ENCODE assay signal across 1 cellular context in the genomic region with DNA sequence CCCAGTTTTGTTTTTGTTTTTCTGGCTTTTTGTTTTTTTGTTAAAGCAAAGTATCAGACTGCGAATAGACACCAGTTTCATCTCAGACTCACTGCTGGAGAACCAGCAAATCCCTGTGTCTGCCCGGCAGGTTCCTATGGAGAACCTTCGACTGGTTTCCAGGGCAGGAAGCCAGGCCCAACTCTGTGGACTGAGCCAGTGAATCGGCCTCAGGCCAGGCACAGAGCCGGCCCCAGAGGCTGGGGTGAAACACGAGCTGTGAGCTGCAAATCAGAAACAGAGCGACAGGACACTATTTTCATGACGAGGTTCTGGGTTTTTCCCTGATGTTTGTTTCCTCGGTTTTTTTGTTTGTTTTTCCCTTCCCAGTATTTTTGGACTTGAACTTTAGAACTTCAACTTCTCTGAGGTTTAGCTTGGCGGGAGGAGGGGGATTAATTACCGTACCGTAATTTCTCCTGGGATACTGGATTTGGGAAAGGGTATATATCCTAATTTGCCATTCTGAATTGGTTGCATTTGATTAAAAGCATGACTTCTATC.
A peak's percentile ranks its signal among the peaks of the same experiment; 100 is the strongest.
TF ChIP-seq lines count a peak whose summit lies in the region.

No MANE protein-coding gene starts in this region.

TF ChIP-seq in K562, 482 proteins besides CTCF, POLR2A, EP300 and RAD21 (continued from another document and continues in another):
- no peak for TF ChIP-seq REST (CRISPR knock-in tag; IDR thresholded peaks at IDR 0.05; ENCODE audit: low read depth)
- TF ChIP-seq ZNF75A (CRISPR knock-in tag; IDR thresholded peaks at IDR 0.05), result no peak
- TF ChIP-seq TRIM24 (IDR thresholded peaks at IDR 0.05), result no peak
- TF ChIP-seq TGIF2 (CRISPR knock-in tag; IDR thresholded peaks at IDR 0.05), result no peak
- TF ChIP-seq NBN (IDR thresholded peaks at IDR 0.05; ENCODE audit: low read depth), result no peak; the same call in 1 of the 2 replicates
- TF ChIP-seq, protein P1, sequence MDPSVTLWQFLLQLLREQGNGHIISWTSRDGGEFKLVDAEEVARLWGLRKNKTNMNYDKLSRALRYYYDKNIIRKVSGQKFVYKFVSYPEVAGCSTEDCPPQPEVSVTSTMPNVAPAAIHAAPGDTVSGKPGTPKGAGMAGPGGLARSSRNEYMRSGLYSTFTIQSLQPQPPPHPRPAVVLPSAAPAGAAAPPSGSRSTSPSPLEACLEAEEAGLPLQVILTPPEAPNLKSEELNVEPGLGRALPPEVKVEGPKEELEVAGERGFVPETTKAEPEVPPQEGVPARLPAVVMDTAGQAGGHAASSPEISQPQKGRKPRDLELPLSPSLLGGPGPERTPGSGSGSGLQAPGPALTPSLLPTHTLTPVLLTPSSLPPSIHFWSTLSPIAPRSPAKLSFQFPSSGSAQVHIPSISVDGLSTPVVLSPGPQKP (CRISPR knock-in tag; IDR thresholded peaks at IDR 0.05), result no peak
- no peak for TF ChIP-seq SMARCE1 (IDR thresholded peaks at IDR 0.05)
- TF ChIP-seq CEBPZ (IDR thresholded peaks at IDR 0.05; ENCODE audit: borderline replicate concordance, low read depth, low read length), result no peak
- TF ChIP-seq, protein P2, sequence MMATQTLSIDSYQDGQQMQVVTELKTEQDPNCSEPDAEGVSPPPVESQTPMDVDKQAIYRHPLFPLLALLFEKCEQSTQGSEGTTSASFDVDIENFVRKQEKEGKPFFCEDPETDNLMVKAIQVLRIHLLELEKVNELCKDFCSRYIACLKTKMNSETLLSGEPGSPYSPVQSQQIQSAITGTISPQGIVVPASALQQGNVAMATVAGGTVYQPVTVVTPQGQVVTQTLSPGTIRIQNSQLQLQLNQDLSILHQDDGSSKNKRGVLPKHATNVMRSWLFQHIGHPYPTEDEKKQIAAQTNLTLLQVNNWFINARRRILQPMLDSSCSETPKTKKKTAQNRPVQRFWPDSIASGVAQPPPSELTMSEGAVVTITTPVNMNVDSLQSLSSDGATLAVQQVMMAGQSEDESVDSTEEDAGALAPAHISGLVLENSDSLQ (IDR thresholded peaks at IDR 0.05), result no peak
- no peak for TF ChIP-seq COPS2 (conservative IDR thresholded peaks at IDR 0.05)
- TF ChIP-seq, protein P3, sequence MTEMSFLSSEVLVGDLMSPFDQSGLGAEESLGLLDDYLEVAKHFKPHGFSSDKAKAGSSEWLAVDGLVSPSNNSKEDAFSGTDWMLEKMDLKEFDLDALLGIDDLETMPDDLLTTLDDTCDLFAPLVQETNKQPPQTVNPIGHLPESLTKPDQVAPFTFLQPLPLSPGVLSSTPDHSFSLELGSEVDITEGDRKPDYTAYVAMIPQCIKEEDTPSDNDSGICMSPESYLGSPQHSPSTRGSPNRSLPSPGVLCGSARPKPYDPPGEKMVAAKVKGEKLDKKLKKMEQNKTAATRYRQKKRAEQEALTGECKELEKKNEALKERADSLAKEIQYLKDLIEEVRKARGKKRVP (CRISPR knock-in tag; IDR thresholded peaks at IDR 0.05), result no peak
- TF ChIP-seq ZNF785 (CRISPR knock-in tag; IDR thresholded peaks at IDR 0.05), result no peak
- no peak for TF ChIP-seq ZNF699 (CRISPR knock-in tag; IDR thresholded peaks at IDR 0.05; ENCODE audit: insufficient replicate concordance)
- TF ChIP-seq, protein P4, sequence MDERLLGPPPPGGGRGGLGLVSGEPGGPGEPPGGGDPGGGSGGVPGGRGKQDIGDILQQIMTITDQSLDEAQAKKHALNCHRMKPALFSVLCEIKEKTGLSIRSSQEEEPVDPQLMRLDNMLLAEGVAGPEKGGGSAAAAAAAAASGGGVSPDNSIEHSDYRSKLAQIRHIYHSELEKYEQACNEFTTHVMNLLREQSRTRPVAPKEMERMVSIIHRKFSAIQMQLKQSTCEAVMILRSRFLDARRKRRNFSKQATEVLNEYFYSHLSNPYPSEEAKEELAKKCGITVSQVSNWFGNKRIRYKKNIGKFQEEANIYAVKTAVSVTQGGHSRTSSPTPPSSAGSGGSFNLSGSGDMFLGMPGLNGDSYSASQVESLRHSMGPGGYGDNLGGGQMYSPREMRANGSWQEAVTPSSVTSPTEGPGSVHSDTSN (CRISPR knock-in tag; IDR thresholded peaks at IDR 0.05; ENCODE audit: low read depth), result no peak
- TF ChIP-seq, protein P4 (tag; conservative IDR thresholded peaks at IDR 0.05; ENCODE audit: low read depth), result no peak
- no peak; the same call in 1 of the 2 replicates for TF ChIP-seq GABPA (tag; conservative IDR thresholded peaks at IDR 0.05; ENCODE audit: low read depth)
- TF ChIP-seq MCM5 (IDR thresholded peaks at IDR 0.05; ENCODE audit: low read depth), result no peak
- no peak for TF ChIP-seq ILK (tag; IDR thresholded peaks at IDR 0.05; ENCODE audit: borderline replicate concordance, low read depth)
- TF ChIP-seq PTRF (tag; IDR thresholded peaks at IDR 0.05), result no peak
- TF ChIP-seq ZFX (CRISPR knock-in tag; IDR thresholded peaks at IDR 0.05), result peak; percentile 73
- no peak for TF ChIP-seq NELFE (IDR thresholded peaks at IDR 0.05; ENCODE audit: insufficient read depth, insufficient read length)
- TF ChIP-seq TCFL5 (CRISPR knock-in tag; conservative IDR thresholded peaks at IDR 0.05), result no peak
- no peak for TF ChIP-seq GTF3C2 (IDR thresholded peaks at IDR 0.05; ENCODE audit: borderline replicate concordance, extremely low read depth, insufficient read length)
- TF ChIP-seq TEAD2 (tag; IDR thresholded peaks at IDR 0.05), result no peak
- TF ChIP-seq CREB5 (CRISPR knock-in tag; IDR thresholded peaks at IDR 0.05), result no peak
- no peak for TF ChIP-seq BHLHE40 (IDR thresholded peaks at IDR 0.05; ENCODE audit: low read length)
- TF ChIP-seq THRAP3 (IDR thresholded peaks at IDR 0.05; ENCODE audit: borderline replicate concordance), result no peak
- TF ChIP-seq SRF (CRISPR knock-in tag; IDR thresholded peaks at IDR 0.05), result no peak
- no peak for TF ChIP-seq SMC3 (conservative IDR thresholded peaks at IDR 0.05; ENCODE audit: insufficient read depth, low read depth, low read length)
- TF ChIP-seq ZNF121 (CRISPR knock-in tag; conservative IDR thresholded peaks at IDR 0.05), result no peak
- no peak for TF ChIP-seq TARDBP (IDR thresholded peaks at IDR 0.05)
- TF ChIP-seq, protein P5, sequence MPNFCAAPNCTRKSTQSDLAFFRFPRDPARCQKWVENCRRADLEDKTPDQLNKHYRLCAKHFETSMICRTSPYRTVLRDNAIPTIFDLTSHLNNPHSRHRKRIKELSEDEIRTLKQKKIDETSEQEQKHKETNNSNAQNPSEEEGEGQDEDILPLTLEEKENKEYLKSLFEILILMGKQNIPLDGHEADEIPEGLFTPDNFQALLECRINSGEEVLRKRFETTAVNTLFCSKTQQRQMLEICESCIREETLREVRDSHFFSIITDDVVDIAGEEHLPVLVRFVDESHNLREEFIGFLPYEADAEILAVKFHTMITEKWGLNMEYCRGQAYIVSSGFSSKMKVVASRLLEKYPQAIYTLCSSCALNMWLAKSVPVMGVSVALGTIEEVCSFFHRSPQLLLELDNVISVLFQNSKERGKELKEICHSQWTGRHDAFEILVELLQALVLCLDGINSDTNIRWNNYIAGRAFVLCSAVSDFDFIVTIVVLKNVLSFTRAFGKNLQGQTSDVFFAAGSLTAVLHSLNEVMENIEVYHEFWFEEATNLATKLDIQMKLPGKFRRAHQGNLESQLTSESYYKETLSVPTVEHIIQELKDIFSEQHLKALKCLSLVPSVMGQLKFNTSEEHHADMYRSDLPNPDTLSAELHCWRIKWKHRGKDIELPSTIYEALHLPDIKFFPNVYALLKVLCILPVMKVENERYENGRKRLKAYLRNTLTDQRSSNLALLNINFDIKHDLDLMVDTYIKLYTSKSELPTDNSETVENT (CRISPR knock-in tag; IDR thresholded peaks at IDR 0.05), result no peak
- no peak for TF ChIP-seq RNF2 (IDR thresholded peaks at IDR 0.05)
- TF ChIP-seq ZNF449 (CRISPR knock-in tag; IDR thresholded peaks at IDR 0.05), result no peak
- TF ChIP-seq CAMTA2 (CRISPR knock-in tag; conservative IDR thresholded peaks at IDR 0.05), result no peak
